8 cellular contexts compared by ENCODE assay signal in genomic region chr22:40345801-40346177, GRCh38. TPM values are rescaled to one million over a fixed set of nuclear protein-coding genes. Genes with fewer than 3 reads are reported as not detected.
DNase-seq lines count a peak whose midpoint lies in the region; TF ChIP-seq lines count a peak whose summit lies in the region.

No MANE protein-coding gene starts in this region.

- peaks cover 17% of the 10 kb centered on the region for H3K79me2 ChIP-seq in neural cell (replicated peaks; ENCODE audit: insufficient read depth, low read length)

- H3K9me3 ChIP-seq in ES-I3 (ENCODE audit: control insufficient read depth, insufficient read depth, low read length) = no peaks in the 10 kb centered on the region
- no peaks in the 10 kb centered on the region for H3K9me3 ChIP-seq in esophagus (ENCODE audit: control insufficient read depth in 2 of 2, insufficient read depth in 1 of 2, low read depth in 1 of 2, low read length in 1 of 2)
- H3K9me3 ChIP-seq in neural cell (ENCODE audit: low read length) = no peaks in the 10 kb centered on the region
- H3K9me3 ChIP-seq in uterus = no peaks in the 10 kb centered on the region

- peaks cover 10% of the 10 kb centered on the region for H3K36me3 ChIP-seq in ES-I3 (ENCODE audit: insufficient read depth, low read length)
- no peaks in the 10 kb centered on the region for H3K36me3 ChIP-seq in esophagus (ENCODE audit: control insufficient read depth in 2 of 2, insufficient read depth in 2 of 2, low read length in 1 of 2)
- no peaks in the 10 kb centered on the region for H3K36me3 ChIP-seq in neural cell (ENCODE audit: insufficient read depth, low read length)
- no peaks in the 10 kb centered on the region for H3K36me3 ChIP-seq in uterus

- peak overlapping the region; percentile 92 for H3K9ac ChIP-seq in ES-I3 (ENCODE audit: low read depth, low read length)
- peak overlapping the region; percentile 74 for H3K9ac ChIP-seq in neural cell (ENCODE audit: low read length)

- DNase-seq in HFF-Myc (ENCODE audit: extremely low read depth, low read depth) (no peak), NCI-H2227 (lab: John Stamatoyannopoulos, UW; ENCODE audit: unreplicated experiment) (peak; percentile 54), uterus (no peak), NCI-H1694 treated with DMSO at 0.1 percent for 48 hours (lab: John Stamatoyannopoulos, UW) (no peak)
- DNase-seq in activated CD8-positive, alpha-beta memory T cell treated with anti-CD3 and anti-CD28 coated beads, Interleukin-2, amount 50 U/mL, for 48 hours = peak; percentile 79

- no peak for TF ChIP-seq RAD21 in neural cell (conservative IDR thresholded peaks at IDR 0.05)

- H3K4me1 ChIP-seq in ES-I3 (ENCODE audit: insufficient read depth, low read length) (peaks cover 4% of the 10 kb centered on the region; the same call in 1 of the 2 replicates), esophagus (ENCODE audit: control insufficient read depth in 2 of 2, insufficient read depth in 2 of 2, low read length in 1 of 2) (no peaks in the 10 kb centered on the region), uterus (no peaks in the 10 kb centered on the region)

- 0 to 1% methylated on average over 20 of the region's 20 CpGs for WGBS in esophagus, 2 donors

- no peaks in the 10 kb centered on the region for H3K9me2 ChIP-seq in neural cell (ENCODE audit: insufficient read depth, low read length)

- H4K20me1 ChIP-seq in neural cell (ENCODE audit: insufficient read depth) = no peaks in the 10 kb centered on the region

- intact Hi-C loops in uterus (cut with DNase I; ENCODE audit: low total_unique reads) = no loop called here

- peak overlapping the region; percentile 93 to 96 for H3K27ac ChIP-seq in esophagus (ENCODE audit: low read depth in 2 of 2, low read length in 1 of 2)
- H3K27ac ChIP-seq in neural cell (ENCODE audit: low read length) = peak overlapping the region; percentile 74
- peak overlapping the region; percentile 84 for H3K27ac ChIP-seq in uterus

- TF ChIP-seq CTCF in HFF-Myc (IDR thresholded peaks at IDR 0.05; ENCODE audit: low read depth, low read length, missing control alignments) (no peak), neural cell (IDR thresholded peaks at IDR 0.05; ENCODE audit: poor library complexity, severe bottlenecking) (no peak), uterus (IDR thresholded peaks at IDR 0.05) (no peak)

- H3K27me3 ChIP-seq in esophagus (ENCODE audit: control insufficient read depth in 1 of 2, insufficient read depth in 2 of 2, low read length in 2 of 2) (no peaks in the 10 kb centered on the region), neural cell (ENCODE audit: insufficient read depth, low read depth, low read length) (no peaks in the 10 kb centered on the region), uterus (no peaks in the 10 kb centered on the region)

- no peaks in the 10 kb centered on the region for H3F3A ChIP-seq in neural cell (ENCODE audit: insufficient read depth, low read length, poor library complexity, severe bottlenecking)

- H3K4me3 ChIP-seq in HFF-Myc (replicated peaks; ENCODE audit: low read depth, low read length) (peak overlapping the region; percentile 71), esophagus (ENCODE audit: low read depth in 1 of 2, low read length in 2 of 2) (peak overlapping the region; percentile 61 to 89), neural cell (ENCODE audit: low read length) (peak overlapping the region; percentile 91), uterus (peak overlapping the region; percentile 68 to 74)

- peak overlapping the region; percentile 55 for H3K4me2 ChIP-seq in neural cell (ENCODE audit: low read length)

- no peak for TF ChIP-seq EP300 in neural cell (conservative IDR thresholded peaks at IDR 0.05; ENCODE audit: poor library complexity, severe bottlenecking)

- H2AFZ ChIP-seq in neural cell (ENCODE audit: low read depth, low read length) = peak overlapping the region; percentile 70

- TF ChIP-seq POLR2A in uterus (IDR thresholded peaks at IDR 0.05) = no peak

TF ChIP-seq in neural cell, 6 proteins besides CTCF, POLR2A, EP300 and RAD21:
- TF ChIP-seq EZH2 (IDR thresholded peaks at IDR 0.05; ENCODE audit: borderline replicate concordance, insufficient read depth, low read length, poor library complexity, severe bottlenecking) = no peak
- no peak for TF ChIP-seq MXI1 (conservative IDR thresholded peaks at IDR 0.05; ENCODE audit: poor library complexity, severe bottlenecking)
- TF ChIP-seq POLR2AphosphoS5 (IDR thresholded peaks at IDR 0.05) = no peak
- TF ChIP-seq REST (IDR thresholded peaks at IDR 0.05; ENCODE audit: borderline replicate concordance) = no peak
- no peak for TF ChIP-seq SMC3 (conservative IDR thresholded peaks at IDR 0.05; ENCODE audit: poor library complexity)
- TF ChIP-seq TAF1 (IDR thresholded peaks at IDR 0.05; ENCODE audit: low read depth) = no peak
TF ChIP-seq in neural cell: peak in this region for 0.

RNA-seq across cellular contexts. Expression of gene ADSL, which starts 0.5 kb away (rescaled TPM):
- polyA plus RNA-seq in esophagus (10 to 100 TPM; 22.0 to 33.3 TPM), neural cell (112 and 135 TPM in 2 replicates)
- 86.4 and 96.9 TPM in 2 replicates for polyA minus RNA-seq in neural cell
- total RNA-seq in uterus = 100 to 1,000 TPM in 2 of 4 donors, 10 to 100 TPM in 2; 28.5 to 151 (median 79.5) TPM

RNA-seq across cellular contexts. Expression of gene SGSM3, which starts 24.6 kb away (rescaled TPM):
- polyA plus RNA-seq in esophagus (100 to 1,000 TPM in 1 of 2 donors, 10 to 100 TPM in 1; 62.2 to 100 TPM), neural cell (163 and 247 TPM in 2 replicates)
- polyA minus RNA-seq in neural cell = 47.2 and 54.0 TPM in 2 replicates
- 10 to 100 TPM; 28.8 to 64.8 (median 55.1) TPM for total RNA-seq in uterus

Comparison
In these comparisons a context has a peak if more than half of its experiments do, and no peak if none do; other contexts are left out.
1. DNase-seq: peak in NCI-H2227 (single experiment) and activated CD8-positive, alpha-beta memory T cell treated with anti-CD3 and anti-CD28 coated beads, Interleukin-2, amount 50 U/mL, for 48 hours (single experiment); none in HFF-Myc (single experiment), uterus (0 of 2) and NCI-H1694 treated with DMSO at 0.1 percent for 48 hours (single experiment).
2. Peak in every context shown above with its lines, with median percentiles within 50 percentile points of each other: H3K4me3 ChIP-seq and H3K27ac ChIP-seq.